9 cellular contexts compared by ENCODE assay signal in the genomic region with DNA sequence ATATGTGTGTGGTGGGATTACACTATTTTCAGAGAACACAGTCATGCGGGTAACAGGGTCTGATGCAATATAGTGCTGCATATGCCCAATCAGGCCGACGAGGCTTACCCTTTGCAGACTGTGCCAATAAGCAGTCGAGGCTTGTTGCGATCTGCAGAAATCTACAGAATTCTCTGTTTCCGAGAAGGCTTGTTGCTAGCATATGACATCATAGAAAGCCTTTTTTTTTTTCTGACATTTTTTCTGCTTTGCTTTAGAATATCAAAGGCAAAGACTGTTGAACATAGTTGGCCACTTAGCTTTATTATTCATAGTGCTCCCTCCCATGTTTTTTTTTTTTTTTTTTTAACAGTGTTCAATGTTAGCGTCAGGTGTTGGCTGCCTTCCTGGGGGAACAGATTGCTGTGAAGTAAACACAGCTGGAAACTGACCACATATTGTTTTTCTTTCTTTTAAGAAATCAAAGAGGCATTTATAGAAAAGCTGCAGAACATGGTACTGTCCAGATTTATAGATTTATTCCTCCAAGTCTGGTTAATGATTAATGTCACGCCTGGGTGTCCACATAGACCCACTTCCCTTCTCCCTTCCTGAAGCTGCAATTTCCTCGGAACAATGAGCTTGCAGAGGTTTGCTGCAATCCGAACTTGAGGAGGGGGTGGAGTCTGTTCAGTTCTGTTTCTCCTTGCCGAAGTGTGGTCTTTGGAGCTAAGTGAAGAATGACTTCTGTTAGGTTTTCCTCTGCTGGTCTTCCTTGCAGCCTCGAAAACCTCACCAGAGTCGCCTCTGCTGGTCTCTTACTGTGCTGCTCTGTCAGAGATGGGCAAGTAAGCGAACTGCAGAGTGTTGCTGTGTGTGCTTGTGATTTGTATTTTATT.
DNase-seq lines count a peak whose midpoint lies in the region; ATAC-seq and TF ChIP-seq lines count a peak whose summit lies in the region.
"Had no signal": no experiment of that assay in that cellular context is flagged by ENCODE, and none has a peak within 500 bp of the region (broad histone marks: within the 10 kb centered on the region; RNA-seq: fewer than 3 reads in every experiment).

No MANE protein-coding gene starts in this region.

- CTCF ChIA-PET in CD8-positive, alpha-beta T cell (lab: Charles Lee) = no interaction called here

- no peak overlapping the region for H3K4me3 ChIP-seq in CD8-positive, alpha-beta T cell (ENCODE audit: low read depth, low read length)
- H3K4me3 ChIP-seq in esophagus (ENCODE audit: low read depth in 1 of 2, low read length in 2 of 2) = peak overlapping the region in 1 of 2 donors; percentile 28

- H3K9me3 Mint-ChIP-seq in CD8-positive, alpha-beta T cell = no peaks in the 10 kb centered on the region
- no peaks in the 10 kb centered on the region; the same call in 1 of the 2 replicates for H3K9me3 Mint-ChIP-seq in HFFc6
- H3K9me3 Mint-ChIP-seq in activated T-cell treated with anti-CD3 and anti-CD28 coated beads, Interleukin-2, amount 50 U/mL, for 4 hours = no peaks in the 10 kb centered on the region

- 14 to 19% methylated on average over 14 of the region's 14 CpGs for WGBS in esophagus, 2 donors

- POLR2A ChIA-PET in CD8-positive, alpha-beta T cell (lab: Charles Lee) = interaction anchor here (1.3 kb wide), 1 partner anchor 15 kb away, joined by 3 read pairs; no protein-coding TSS in a partner anchor

- H3K4me3 Mint-ChIP-seq in CD8-positive, alpha-beta T cell = no peak overlapping the region
- H3K4me3 Mint-ChIP-seq in HFFc6 = peak overlapping the region; percentile 41; the same call in 1 of the 2 replicates
- no peak overlapping the region for H3K4me3 Mint-ChIP-seq in activated T-cell treated with anti-CD3 and anti-CD28 coated beads, Interleukin-2, amount 50 U/mL, for 4 hours

- H3K4me1 Mint-ChIP-seq in CD8-positive, alpha-beta T cell (ENCODE audit: low read depth) = peaks cover 46% of the 10 kb centered on the region
- H3K4me1 Mint-ChIP-seq in HFFc6 (ENCODE audit: low read depth) = peaks cover 5% of the 10 kb centered on the region; the same call in 1 of the 2 replicates
- H3K4me1 Mint-ChIP-seq in activated T-cell treated with anti-CD3 and anti-CD28 coated beads, Interleukin-2, amount 50 U/mL, for 4 hours (ENCODE audit: low read depth) = peaks cover 17% of the 10 kb centered on the region

- TF ChIP-seq CTCF in CD8-positive, alpha-beta T cell (IDR thresholded peaks at IDR 0.05) = no peak
- TF ChIP-seq CTCF in HFFc6 (IDR thresholded peaks at IDR 0.05) = no peak

- no peak for ATAC-seq in CD8-positive, alpha-beta T cell
- no peak for ATAC-seq in HG03039 (IDR thresholded peaks at IDR 0.05; ENCODE audit: unreplicated experiment)
- ATAC-seq in HG03520 (IDR thresholded peaks at IDR 0.05; ENCODE audit: unreplicated experiment) = no peak
- no peak for ATAC-seq in activated T-cell treated with anti-CD3 and anti-CD28 coated beads, Interleukin-2, amount 50 U/mL, for 4 hours

- H3K36me3 Mint-ChIP-seq in CD8-positive, alpha-beta T cell = peaks cover 32% of the 10 kb centered on the region
- H3K36me3 Mint-ChIP-seq in HFFc6 (ENCODE audit: low read depth) = no peaks in the 10 kb centered on the region
- peaks cover 15% of the 10 kb centered on the region for H3K36me3 Mint-ChIP-seq in activated T-cell treated with anti-CD3 and anti-CD28 coated beads, Interleukin-2, amount 50 U/mL, for 4 hours (ENCODE audit: insufficient read depth)
- H3K36me3 Mint-ChIP-seq: IgD-negative memory B cell had no signal

- peaks cover 5% of the 10 kb centered on the region for H3K4me1 ChIP-seq in CD8-positive, alpha-beta T cell (ENCODE audit: insufficient read depth, low read length)
- H3K4me1 ChIP-seq in esophagus (ENCODE audit: control insufficient read depth in 2 of 2, insufficient read depth in 2 of 2, low read length in 1 of 2) = peaks cover 0 to 6% of the 10 kb centered on the region in 2 donors

- H3K9me3 ChIP-seq in CD8-positive, alpha-beta T cell (ENCODE audit: low read length) = no peaks in the 10 kb centered on the region
- no peaks in the 10 kb centered on the region for H3K9me3 ChIP-seq in esophagus (ENCODE audit: control insufficient read depth in 2 of 2, insufficient read depth in 1 of 2, low read depth in 1 of 2, low read length in 1 of 2)

- no peaks in the 10 kb centered on the region for H3K27me3 Mint-ChIP-seq in CD8-positive, alpha-beta T cell (ENCODE audit: low read depth)
- no peaks in the 10 kb centered on the region for H3K27me3 Mint-ChIP-seq in HFFc6 (ENCODE audit: insufficient read depth)
- H3K27me3 Mint-ChIP-seq in activated T-cell treated with anti-CD3 and anti-CD28 coated beads, Interleukin-2, amount 50 U/mL, for 4 hours (ENCODE audit: low read depth) = no peaks in the 10 kb centered on the region
- H3K27me3 Mint-ChIP-seq: IgD-negative memory B cell had no signal

- no peaks in the 10 kb centered on the region for H3K36me3 ChIP-seq in CD8-positive, alpha-beta T cell (ENCODE audit: insufficient read depth, low read length)
- H3K36me3 ChIP-seq in esophagus (ENCODE audit: control insufficient read depth in 2 of 2, insufficient read depth in 2 of 2, low read length in 1 of 2) = no peaks in the 10 kb centered on the region

- DNase-seq in CD8-positive, alpha-beta T cell = no peak
- peak; percentile 10 for DNase-seq in HFFc6
- DNase-seq in NOMO-1 treated with DMSO at 0.1 percent for 48 hours (lab: John Stamatoyannopoulos, UW; ENCODE audit: unreplicated experiment) = peak; percentile 51
- peak; percentile 34 for DNase-seq in myocyte (ENCODE audit: low read depth)
- no peak for DNase-seq in activated T-cell treated with anti-CD3 and anti-CD28 coated beads, Interleukin-2, amount 50 U/mL, for 4 hours

- peak overlapping the region; percentile 11 for H3K27ac Mint-ChIP-seq in CD8-positive, alpha-beta T cell
- no peak overlapping the region for H3K27ac Mint-ChIP-seq in HFFc6
- H3K27ac Mint-ChIP-seq: IgD-negative memory B cell had no signal

- no peaks in the 10 kb centered on the region for H3K27me3 ChIP-seq in CD8-positive, alpha-beta T cell (ENCODE audit: insufficient read depth, low read length)
- no peaks in the 10 kb centered on the region for H3K27me3 ChIP-seq in esophagus (ENCODE audit: control insufficient read depth in 1 of 2, insufficient read depth in 2 of 2, low read length in 2 of 2)

- intact Hi-C loops in CD8-positive, alpha-beta T cell (cut with DNase I, micrococcal nuclease) = loop anchor here in 1 of 2 experiments (10.0 kb wide), 1 partner anchor 87 kb away; a partner anchor contains a TSS

- H3K27ac ChIP-seq in CD8-positive, alpha-beta T cell (ENCODE audit: low read depth, low read length) = no peak overlapping the region
- H3K27ac ChIP-seq in esophagus (ENCODE audit: low read depth in 2 of 2, low read length in 1 of 2) = peak overlapping the region; percentile 14 to 55

Comparison
In these comparisons a context has a peak if more than half of its experiments do, and no peak if none do; other contexts are left out.
1. DNase-seq: peak in HFFc6 (single experiment), NOMO-1 treated with DMSO at 0.1 percent for 48 hours (single experiment) and myocyte (single experiment); none in CD8-positive, alpha-beta T cell (0 of 7) and activated T-cell treated with anti-CD3 and anti-CD28 coated beads, Interleukin-2, amount 50 U/mL, for 4 hours (single experiment).